Comparison of ENCODE assay signal across 27 cellular contexts in the genomic region with DNA sequence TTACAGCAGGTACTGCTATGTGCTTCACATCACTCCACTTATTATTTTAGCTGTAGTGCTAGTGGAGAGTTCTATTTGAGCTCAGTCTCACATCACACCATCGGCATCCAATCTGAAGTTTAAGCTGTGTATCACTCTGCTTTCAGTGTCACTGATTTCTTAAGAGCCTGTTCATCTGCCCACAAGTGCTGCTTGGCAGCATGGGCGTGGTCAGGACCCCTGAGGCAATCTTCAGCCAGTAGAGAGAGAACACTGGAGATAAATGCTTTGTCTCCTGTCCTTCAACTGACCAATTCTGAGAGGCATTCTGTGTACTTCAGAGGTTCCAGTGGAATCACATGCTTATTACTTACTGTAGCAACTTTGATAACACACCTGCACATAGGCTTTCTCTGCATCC.
DNase-seq lines count a peak whose midpoint lies in the region; ATAC-seq and TF ChIP-seq lines count a peak whose summit lies in the region.
"Had no signal": no experiment of that assay in that cellular context is flagged by ENCODE, and none has a peak within 500 bp of the region (broad histone marks: within the 10 kb centered on the region; RNA-seq: fewer than 3 reads in every experiment).

No MANE protein-coding gene starts in this region.

- no peak overlapping the region for H4K8ac ChIP-seq in mesendoderm (ENCODE audit: low read depth, low read length)

- H2BK15ac ChIP-seq in mesendoderm (replicated peaks; ENCODE audit: low read depth): no peak overlapping the region

- H3K18ac ChIP-seq in mesendoderm (ENCODE audit: low read length): no peak overlapping the region

- no peaks in the 10 kb centered on the region for H4K20me1 ChIP-seq in GM23338 (replicated peaks; ENCODE audit: insufficient read depth)
- H4K20me1 ChIP-seq: BLaER1 treated with 17β-estradiol and CSF1 and Interleukin-3, amounts not matched to agents 10 nM and 100 nM had no signal

- H3K36me3 Mint-ChIP-seq in GM23338 (ENCODE audit: low read depth): no peaks in the 10 kb centered on the region
- peaks cover 2% of the 10 kb centered on the region for H3K36me3 Mint-ChIP-seq in effector memory CD8-positive, alpha-beta T cell (ENCODE audit: insufficient read depth)

- H3K27ac Mint-ChIP-seq in GM23338: no peak overlapping the region
- no peak overlapping the region for H3K27ac Mint-ChIP-seq in effector memory CD8-positive, alpha-beta T cell
- H3K27ac Mint-ChIP-seq: CD4-positive, alpha-beta T cell had no signal

- WGBS in mesendoderm (ENCODE audit: extremely low coverage, insufficient coverage, low lambda C conversion rate): no CpG with 5 or more reads among the region's 2 CpGs

- no peaks in the 10 kb centered on the region for H3K4me1 Mint-ChIP-seq in GM23338
- H3K4me1 Mint-ChIP-seq in effector memory CD8-positive, alpha-beta T cell (ENCODE audit: low read depth in 2 of 2): no peaks in the 10 kb centered on the region

- no peaks in the 10 kb centered on the region for H3K79me1 ChIP-seq in mesendoderm (ENCODE audit: low read length)

- TF ChIP-seq CTCF in GM23338 (conservative IDR thresholded peaks at IDR 0.05; ENCODE audit: low read depth in 2 of 2): no peak

- H3K4me3 ChIP-seq in GM23338 (no peak overlapping the region), mesendoderm (ENCODE audit: low read length) (no peak overlapping the region)
- H3K4me3 ChIP-seq: A549; BLaER1 treated with 17β-estradiol and CSF1 and Interleukin-3, amounts not matched to agents 10 nM and 100 nM; SK-N-MC had no signal

- H3K4me1 ChIP-seq in GM23338 (ENCODE audit: insufficient read depth) (no peaks in the 10 kb centered on the region), mesendoderm (ENCODE audit: control insufficient read depth, low read depth, low read length) (no peaks in the 10 kb centered on the region)
- H3K4me1 ChIP-seq: A549; BLaER1 treated with 17β-estradiol and CSF1 and Interleukin-3, amounts not matched to agents 10 nM and 100 nM had no signal

- H3K56ac ChIP-seq in mesendoderm (ENCODE audit: low read length): no peak overlapping the region

- no peaks in the 10 kb centered on the region for H3F3A ChIP-seq in GM23338 (replicated peaks; ENCODE audit: low read depth)

- ATAC-seq in GM23338: no peak
- ATAC-seq in effector memory CD8-positive, alpha-beta T cell (replicated peaks): no peak
- ATAC-seq: A549, Panc1 had no signal

- H2AK5ac ChIP-seq in mesendoderm (ENCODE audit: low read length): no peak overlapping the region

- H2BK120ac ChIP-seq in mesendoderm (ENCODE audit: low read depth, low read length): no peak overlapping the region

- no peak overlapping the region for H3K4me3 Mint-ChIP-seq in GM23338
- H3K4me3 Mint-ChIP-seq in effector memory CD8-positive, alpha-beta T cell: no peak overlapping the region
- H3K4me3 Mint-ChIP-seq: CD4-positive, alpha-beta T cell had no signal

- H3K9ac ChIP-seq in mesendoderm (ENCODE audit: low read length): no peak overlapping the region
- H3K9ac ChIP-seq: BLaER1 treated with 17β-estradiol and CSF1 and Interleukin-3, amounts not matched to agents 10 nM and 100 nM had no signal

- H3K27ac ChIP-seq in GM23338 (ENCODE audit: low read depth) (no peak overlapping the region), mesendoderm (ENCODE audit: low read depth, low read length) (no peak overlapping the region)
- H3K27ac ChIP-seq: A549; BLaER1 treated with 17β-estradiol and CSF1 and Interleukin-3, amounts not matched to agents 10 nM and 100 nM; SK-N-MC had no signal

- no peak overlapping the region for H2BK5ac ChIP-seq in mesendoderm (ENCODE audit: low read length)

- no peaks in the 10 kb centered on the region for H3K79me2 ChIP-seq in GM23338 (replicated peaks; ENCODE audit: insufficient read depth)
- H3K79me2 ChIP-seq in mesendoderm (ENCODE audit: control insufficient read depth, insufficient read depth, low read length): no peaks in the 10 kb centered on the region

- H3K36me3 ChIP-seq in GM23338 (ENCODE audit: insufficient read depth) (no peaks in the 10 kb centered on the region), mesendoderm (ENCODE audit: control insufficient read depth, insufficient read depth, low read length) (no peaks in the 10 kb centered on the region)
- H3K36me3 ChIP-seq: BLaER1 treated with 17β-estradiol and CSF1 and Interleukin-3, amounts not matched to agents 10 nM and 100 nM had no signal

- DNase-seq in GM23338 (ENCODE audit: low spot score) (no peak), M059J (ENCODE audit: low read depth) (peak; percentile 1), NCI-H69 (lab: John Stamatoyannopoulos, UW) (peak; percentile 65), mesendoderm (peak; percentile 3), germinal center (ENCODE audit: low spot score) (no peak), globus pallidus (ENCODE audit: low spot score) (no peak)
- DNase-seq in effector memory CD8-positive, alpha-beta T cell: no peak
- DNase-seq: AML-193; CD4-positive, alpha-beta T cell; COR-L47; DMS79; EL; GF-D8; IMR-90; KG1; NCI-H1048; NCI-H1417; NCI-H1694; NCI-H2029 treated with DMSO at 0.1 percent for 48 hours; NCI-H2171; NCI-H345; NCI-H510A treated with DMSO at 0.1 percent for 48 hours; SIG-M5 had no signal

- peaks cover 2% of the 10 kb centered on the region for H3K27me3 Mint-ChIP-seq in GM23338 (ENCODE audit: insufficient read depth, low read depth, poor library complexity)
- no peaks in the 10 kb centered on the region for H3K27me3 Mint-ChIP-seq in effector memory CD8-positive, alpha-beta T cell
- H3K27me3 Mint-ChIP-seq: CD4-positive, alpha-beta T cell had no signal

- H3K4me2 ChIP-seq in GM23338 (no peak overlapping the region), mesendoderm (ENCODE audit: low read length) (no peak overlapping the region)
- H3K4me2 ChIP-seq: A549; BLaER1 treated with 17β-estradiol and CSF1 and Interleukin-3, amounts not matched to agents 10 nM and 100 nM had no signal

- no peaks in the 10 kb centered on the region for H3K9me2 ChIP-seq in GM23338 (ENCODE audit: insufficient read depth)

- no peaks in the 10 kb centered on the region for H3K9me3 Mint-ChIP-seq in GM23338
- peaks cover 0 to 7% of the 10 kb centered on the region in 2 donors for H3K9me3 Mint-ChIP-seq in effector memory CD8-positive, alpha-beta T cell
- H3K9me3 Mint-ChIP-seq: CD4-positive, alpha-beta T cell had no signal

- 0 out of 2 replicates have a peak overlapping the region, but pooled peaks have one; percentile 31 for H2AFZ ChIP-seq in GM23338

- H3K23ac ChIP-seq in mesendoderm (ENCODE audit: low read length): no peak overlapping the region

- no peaks in the 10 kb centered on the region for H3K27me3 ChIP-seq in GM23338 (ENCODE audit: insufficient read depth)
- no peaks in the 10 kb centered on the region for H3K27me3 ChIP-seq in mesendoderm (ENCODE audit: insufficient read depth, low read length, poor library complexity)
- H3K27me3 ChIP-seq: BLaER1 treated with 17β-estradiol and CSF1 and Interleukin-3, amounts not matched to agents 10 nM and 100 nM had no signal

- no peak overlapping the region for H4K5ac ChIP-seq in mesendoderm (ENCODE audit: low read length)

- H3K4ac ChIP-seq in mesendoderm (ENCODE audit: low read depth, low read length): no peak overlapping the region

TF ChIP-seq in GM23338, 12 proteins besides CTCF, POLR2A, EP300 and RAD21:
- TF ChIP-seq ZNF331 (CRISPR knock-in tag; IDR thresholded peaks at IDR 0.05; ENCODE audit: low read depth): no peak
- no peak for TF ChIP-seq POLR2AphosphoS5 (IDR thresholded peaks at IDR 0.05; ENCODE audit: low read depth)
- no peak for TF ChIP-seq NANOG (IDR thresholded peaks at IDR 0.05; ENCODE audit: borderline replicate concordance)
- TF ChIP-seq, protein P1, sequence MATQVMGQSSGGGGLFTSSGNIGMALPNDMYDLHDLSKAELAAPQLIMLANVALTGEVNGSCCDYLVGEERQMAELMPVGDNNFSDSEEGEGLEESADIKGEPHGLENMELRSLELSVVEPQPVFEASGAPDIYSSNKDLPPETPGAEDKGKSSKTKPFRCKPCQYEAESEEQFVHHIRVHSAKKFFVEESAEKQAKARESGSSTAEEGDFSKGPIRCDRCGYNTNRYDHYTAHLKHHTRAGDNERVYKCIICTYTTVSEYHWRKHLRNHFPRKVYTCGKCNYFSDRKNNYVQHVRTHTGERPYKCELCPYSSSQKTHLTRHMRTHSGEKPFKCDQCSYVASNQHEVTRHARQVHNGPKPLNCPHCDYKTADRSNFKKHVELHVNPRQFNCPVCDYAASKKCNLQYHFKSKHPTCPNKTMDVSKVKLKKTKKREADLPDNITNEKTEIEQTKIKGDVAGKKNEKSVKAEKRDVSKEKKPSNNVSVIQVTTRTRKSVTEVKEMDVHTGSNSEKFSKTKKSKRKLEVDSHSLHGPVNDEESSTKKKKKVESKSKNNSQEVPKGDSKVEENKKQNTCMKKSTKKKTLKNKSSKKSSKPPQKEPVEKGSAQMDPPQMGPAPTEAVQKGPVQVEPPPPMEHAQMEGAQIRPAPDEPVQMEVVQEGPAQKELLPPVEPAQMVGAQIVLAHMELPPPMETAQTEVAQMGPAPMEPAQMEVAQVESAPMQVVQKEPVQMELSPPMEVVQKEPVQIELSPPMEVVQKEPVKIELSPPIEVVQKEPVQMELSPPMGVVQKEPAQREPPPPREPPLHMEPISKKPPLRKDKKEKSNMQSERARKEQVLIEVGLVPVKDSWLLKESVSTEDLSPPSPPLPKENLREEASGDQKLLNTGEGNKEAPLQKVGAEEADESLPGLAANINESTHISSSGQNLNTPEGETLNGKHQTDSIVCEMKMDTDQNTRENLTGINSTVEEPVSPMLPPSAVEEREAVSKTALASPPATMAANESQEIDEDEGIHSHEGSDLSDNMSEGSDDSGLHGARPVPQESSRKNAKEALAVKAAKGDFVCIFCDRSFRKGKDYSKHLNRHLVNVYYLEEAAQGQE (IDR thresholded peaks at IDR 0.05; ENCODE audit: unreplicated experiment): no peak
- no peak for TF ChIP-seq EZH2phosphoT487 (IDR thresholded peaks at IDR 0.05; ENCODE audit: unreplicated experiment)
- TF ChIP-seq ZNF114 (CRISPR knock-in tag; IDR thresholded peaks at IDR 0.05): no peak

Comparison
In these comparisons a context has a peak if more than half of its experiments do, and no peak if none do; other contexts are left out.
1. DNase-seq: peak in M059J (single experiment), NCI-H69 (single experiment) and mesendoderm (single experiment); none in GM23338 (single experiment), germinal center (single experiment), globus pallidus (single experiment) and effector memory CD8-positive, alpha-beta T cell (0 of 3).